In the genomic region with DNA sequence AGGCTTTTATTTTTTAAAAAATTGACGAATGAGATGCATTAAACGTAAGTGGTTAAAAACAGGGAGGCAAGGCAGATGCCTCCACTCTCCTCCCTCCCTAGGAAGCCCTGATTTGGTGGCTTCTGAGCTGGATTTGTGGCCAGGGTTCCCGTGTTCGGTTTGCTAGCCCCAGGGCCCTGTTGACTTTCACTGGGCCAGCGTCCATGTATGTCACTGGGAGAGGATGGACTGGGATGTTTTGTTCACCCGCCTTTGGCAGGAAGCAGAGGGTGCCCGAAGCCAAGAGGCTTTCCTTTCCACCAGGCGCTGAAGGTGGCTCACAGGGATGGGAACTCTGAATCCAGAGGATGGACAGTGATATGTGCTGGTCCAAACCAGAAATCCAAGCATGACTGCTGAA, we compare ENCODE assay signal across 5 cellular contexts.
"Had no signal": no experiment of that assay in that cellular context is flagged by ENCODE, and none has a peak within 500 bp of the region (broad histone marks: within the 10 kb centered on the region; RNA-seq: fewer than 3 reads in every experiment).

No MANE protein-coding gene starts in this region.

- H3K4me3 ChIP-seq: GM23248, K562 had no signal

- H3K27ac Mint-ChIP-seq: H9 had no signal

- H3K4me3 Mint-ChIP-seq: H9 had no signal

- H2AFZ ChIP-seq: GM23248 had no signal

- ATAC-seq: K562 had no signal

- H3K27ac ChIP-seq: GM23248 had no signal

- DNase-seq: GM23248, H9, HCEC 1CT, IMR-90 had no signal

- H3K4me1 Mint-ChIP-seq: H9 had no signal
